1 cellular context compared by ENCODE assay signal in the genomic region with DNA sequence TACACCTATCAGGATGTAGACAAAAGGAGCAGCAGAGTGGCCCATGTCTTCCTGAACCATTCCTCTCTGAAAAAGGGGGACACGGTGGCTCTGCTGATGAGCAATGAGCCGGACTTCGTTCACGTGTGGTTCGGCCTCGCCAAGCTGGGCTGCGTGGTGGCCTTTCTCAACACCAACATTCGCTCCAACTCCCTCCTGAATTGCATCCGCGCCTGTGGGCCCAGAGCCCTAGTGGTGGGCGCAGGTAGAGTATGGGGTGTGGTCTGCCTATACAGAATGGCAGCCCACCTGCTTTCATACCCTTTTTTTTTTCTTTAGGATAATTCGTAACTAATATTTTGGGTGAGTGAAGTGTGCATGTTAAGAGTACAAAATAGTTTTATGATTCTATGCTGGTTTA.
TF ChIP-seq lines count a peak whose summit lies in the region.

No MANE protein-coding gene starts in this region.

TF ChIP-seq in GM23338, 12 proteins besides CTCF, POLR2A, EP300 and RAD21 (continued from another document):
- TF ChIP-seq, protein P1, sequence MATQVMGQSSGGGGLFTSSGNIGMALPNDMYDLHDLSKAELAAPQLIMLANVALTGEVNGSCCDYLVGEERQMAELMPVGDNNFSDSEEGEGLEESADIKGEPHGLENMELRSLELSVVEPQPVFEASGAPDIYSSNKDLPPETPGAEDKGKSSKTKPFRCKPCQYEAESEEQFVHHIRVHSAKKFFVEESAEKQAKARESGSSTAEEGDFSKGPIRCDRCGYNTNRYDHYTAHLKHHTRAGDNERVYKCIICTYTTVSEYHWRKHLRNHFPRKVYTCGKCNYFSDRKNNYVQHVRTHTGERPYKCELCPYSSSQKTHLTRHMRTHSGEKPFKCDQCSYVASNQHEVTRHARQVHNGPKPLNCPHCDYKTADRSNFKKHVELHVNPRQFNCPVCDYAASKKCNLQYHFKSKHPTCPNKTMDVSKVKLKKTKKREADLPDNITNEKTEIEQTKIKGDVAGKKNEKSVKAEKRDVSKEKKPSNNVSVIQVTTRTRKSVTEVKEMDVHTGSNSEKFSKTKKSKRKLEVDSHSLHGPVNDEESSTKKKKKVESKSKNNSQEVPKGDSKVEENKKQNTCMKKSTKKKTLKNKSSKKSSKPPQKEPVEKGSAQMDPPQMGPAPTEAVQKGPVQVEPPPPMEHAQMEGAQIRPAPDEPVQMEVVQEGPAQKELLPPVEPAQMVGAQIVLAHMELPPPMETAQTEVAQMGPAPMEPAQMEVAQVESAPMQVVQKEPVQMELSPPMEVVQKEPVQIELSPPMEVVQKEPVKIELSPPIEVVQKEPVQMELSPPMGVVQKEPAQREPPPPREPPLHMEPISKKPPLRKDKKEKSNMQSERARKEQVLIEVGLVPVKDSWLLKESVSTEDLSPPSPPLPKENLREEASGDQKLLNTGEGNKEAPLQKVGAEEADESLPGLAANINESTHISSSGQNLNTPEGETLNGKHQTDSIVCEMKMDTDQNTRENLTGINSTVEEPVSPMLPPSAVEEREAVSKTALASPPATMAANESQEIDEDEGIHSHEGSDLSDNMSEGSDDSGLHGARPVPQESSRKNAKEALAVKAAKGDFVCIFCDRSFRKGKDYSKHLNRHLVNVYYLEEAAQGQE (IDR thresholded peaks at IDR 0.05; ENCODE audit: unreplicated experiment), result no peak
- TF ChIP-seq, protein P2, sequence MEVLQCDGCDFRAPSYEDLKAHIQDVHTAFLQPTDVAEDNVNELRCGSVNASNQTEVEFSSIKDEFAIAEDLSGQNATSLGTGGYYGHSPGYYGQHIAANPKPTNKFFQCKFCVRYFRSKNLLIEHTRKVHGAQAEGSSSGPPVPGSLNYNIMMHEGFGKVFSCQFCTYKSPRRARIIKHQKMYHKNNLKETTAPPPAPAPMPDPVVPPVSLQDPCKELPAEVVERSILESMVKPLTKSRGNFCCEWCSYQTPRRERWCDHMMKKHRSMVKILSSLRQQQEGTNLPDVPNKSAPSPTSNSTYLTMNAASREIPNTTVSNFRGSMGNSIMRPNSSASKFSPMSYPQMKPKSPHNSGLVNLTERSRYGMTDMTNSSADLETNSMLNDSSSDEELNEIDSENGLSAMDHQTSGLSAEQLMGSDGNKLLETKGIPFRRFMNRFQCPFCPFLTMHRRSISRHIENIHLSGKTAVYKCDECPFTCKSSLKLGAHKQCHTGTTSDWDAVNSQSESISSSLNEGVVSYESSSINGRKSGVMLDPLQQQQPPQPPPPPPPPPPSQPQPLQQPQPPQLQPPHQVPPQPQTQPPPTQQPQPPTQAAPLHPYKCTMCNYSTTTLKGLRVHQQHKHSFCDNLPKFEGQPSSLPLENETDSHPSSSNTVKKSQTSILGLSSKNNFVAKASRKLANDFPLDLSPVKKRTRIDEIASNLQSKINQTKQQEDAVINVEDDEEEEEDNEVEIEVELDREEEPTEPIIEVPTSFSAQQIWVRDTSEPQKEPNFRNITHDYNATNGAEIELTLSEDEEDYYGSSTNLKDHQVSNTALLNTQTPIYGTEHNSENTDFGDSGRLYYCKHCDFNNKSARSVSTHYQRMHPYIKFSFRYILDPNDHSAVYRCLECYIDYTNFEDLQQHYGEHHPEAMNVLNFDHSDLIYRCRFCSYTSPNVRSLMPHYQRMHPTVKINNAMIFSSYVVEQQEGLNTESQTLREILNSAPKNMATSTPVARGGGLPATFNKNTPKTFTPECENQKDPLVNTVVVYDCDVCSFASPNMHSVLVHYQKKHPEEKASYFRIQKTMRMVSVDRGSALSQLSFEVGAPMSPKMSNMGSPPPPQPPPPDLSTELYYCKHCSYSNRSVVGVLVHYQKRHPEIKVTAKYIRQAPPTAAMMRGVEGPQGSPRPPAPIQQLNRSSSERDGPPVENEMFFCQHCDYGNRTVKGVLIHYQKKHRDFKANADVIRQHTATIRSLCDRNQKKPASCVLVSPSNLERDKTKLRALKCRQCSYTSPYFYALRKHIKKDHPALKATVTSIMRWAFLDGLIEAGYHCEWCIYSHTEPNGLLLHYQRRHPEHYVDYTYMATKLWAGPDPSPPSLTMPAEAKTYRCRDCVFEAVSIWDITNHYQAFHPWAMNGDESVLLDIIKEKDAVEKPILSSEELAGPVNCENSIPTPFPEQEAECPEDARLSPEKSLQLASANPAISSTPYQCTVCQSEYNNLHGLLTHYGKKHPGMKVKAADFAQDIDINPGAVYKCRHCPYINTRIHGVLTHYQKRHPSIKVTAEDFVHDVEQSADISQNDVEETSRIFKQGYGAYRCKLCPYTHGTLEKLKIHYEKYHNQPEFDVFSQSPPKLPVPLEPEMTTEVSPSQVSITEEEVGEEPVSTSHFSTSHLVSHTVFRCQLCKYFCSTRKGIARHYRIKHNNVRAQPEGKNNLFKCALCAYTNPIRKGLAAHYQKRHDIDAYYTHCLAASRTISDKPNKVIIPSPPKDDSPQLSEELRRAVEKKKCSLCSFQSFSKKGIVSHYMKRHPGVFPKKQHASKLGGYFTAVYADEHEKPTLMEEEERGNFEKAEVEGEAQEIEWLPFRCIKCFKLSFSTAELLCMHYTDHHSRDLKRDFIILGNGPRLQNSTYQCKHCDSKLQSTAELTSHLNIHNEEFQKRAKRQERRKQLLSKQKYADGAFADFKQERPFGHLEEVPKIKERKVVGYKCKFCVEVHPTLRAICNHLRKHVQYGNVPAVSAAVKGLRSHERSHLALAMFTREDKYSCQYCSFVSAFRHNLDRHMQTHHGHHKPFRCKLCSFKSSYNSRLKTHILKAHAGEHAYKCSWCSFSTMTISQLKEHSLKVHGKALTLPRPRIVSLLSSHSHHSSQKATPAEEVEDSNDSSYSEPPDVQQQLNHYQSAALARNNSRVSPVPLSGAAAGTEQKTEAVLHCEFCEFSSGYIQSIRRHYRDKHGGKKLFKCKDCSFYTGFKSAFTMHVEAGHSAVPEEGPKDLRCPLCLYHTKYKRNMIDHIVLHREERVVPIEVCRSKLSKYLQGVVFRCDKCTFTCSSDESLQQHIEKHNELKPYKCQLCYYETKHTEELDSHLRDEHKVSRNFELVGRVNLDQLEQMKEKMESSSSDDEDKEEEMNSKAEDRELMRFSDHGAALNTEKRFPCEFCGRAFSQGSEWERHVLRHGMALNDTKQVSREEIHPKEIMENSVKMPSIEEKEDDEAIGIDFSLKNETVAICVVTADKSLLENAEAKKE (CRISPR knock-in tag; IDR thresholded peaks at IDR 0.05), result no peak
- TF ChIP-seq ZNF114 (CRISPR knock-in tag; IDR thresholded peaks at IDR 0.05), result no peak
- no peak for TF ChIP-seq STAT1 (IDR thresholded peaks at IDR 0.05; ENCODE audit: unreplicated experiment)
- TF ChIP-seq POLR2AphosphoS5 (IDR thresholded peaks at IDR 0.05; ENCODE audit: low read depth), result no peak
- TF ChIP-seq, protein P3, sequence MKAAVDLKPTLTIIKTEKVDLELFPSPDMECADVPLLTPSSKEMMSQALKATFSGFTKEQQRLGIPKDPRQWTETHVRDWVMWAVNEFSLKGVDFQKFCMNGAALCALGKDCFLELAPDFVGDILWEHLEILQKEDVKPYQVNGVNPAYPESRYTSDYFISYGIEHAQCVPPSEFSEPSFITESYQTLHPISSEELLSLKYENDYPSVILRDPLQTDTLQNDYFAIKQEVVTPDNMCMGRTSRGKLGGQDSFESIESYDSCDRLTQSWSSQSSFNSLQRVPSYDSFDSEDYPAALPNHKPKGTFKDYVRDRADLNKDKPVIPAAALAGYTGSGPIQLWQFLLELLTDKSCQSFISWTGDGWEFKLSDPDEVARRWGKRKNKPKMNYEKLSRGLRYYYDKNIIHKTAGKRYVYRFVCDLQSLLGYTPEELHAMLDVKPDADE (IDR thresholded peaks at IDR 0.05), result no peak
- no peak for TF ChIP-seq ZNF331 (CRISPR knock-in tag; IDR thresholded peaks at IDR 0.05; ENCODE audit: low read depth)
